Comparison of ENCODE assay signal across 23 cellular contexts in the genomic region with DNA sequence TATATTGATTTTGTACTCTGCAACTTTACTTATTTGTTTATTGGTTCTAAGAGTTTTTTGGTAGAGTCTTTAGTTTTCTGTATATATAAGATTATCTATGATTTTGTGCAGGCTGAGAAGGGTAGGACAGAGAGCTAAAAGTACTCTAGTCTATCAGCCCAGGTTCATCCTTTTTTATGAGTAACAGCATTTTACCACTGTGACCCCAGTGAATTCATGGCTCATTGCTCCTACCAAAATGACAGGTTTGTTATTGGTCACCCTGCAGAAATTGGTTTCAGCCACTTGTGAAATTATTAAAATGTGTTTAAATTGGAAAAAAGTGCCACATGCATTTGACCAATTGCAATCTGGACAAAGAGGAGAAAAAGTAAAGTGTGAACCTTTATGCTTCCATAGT.
"Had no signal": no experiment of that assay in that cellular context is flagged by ENCODE, and none has a peak within 500 bp of the region (broad histone marks: within the 10 kb centered on the region; RNA-seq: fewer than 3 reads in every experiment).

No MANE protein-coding gene starts in this region.

- DNase-seq: activated CD4-positive, alpha-beta T cell treated with anti-CD3 and anti-CD28 coated beads, Interleukin-2, amount 10 ng/mL, durations not matched to agents 24 days and 14 days; activated CD4-positive, alpha-beta T cell treated with anti-CD3 and anti-CD28 coated beads, Interleukin-2, amount 50 U/mL, for 48 hours; activated CD4-positive, CD25-positive, alpha-beta regulatory T cell treated with anti-CD3 and anti-CD28 coated beads, Interleukin-2, amount 50 U/mL, for 72 hours; activated CD8-positive, alpha-beta memory T cell treated with anti-CD3 and anti-CD28 coated beads, Interleukin-2, amount 10 ng/mL, durations not matched to agents 7 days and 5 days; activated effector memory CD4-positive, alpha-beta T cell treated with Interleukin-2 at 50 U/mL for 16 hours; activated naive CD4-positive, alpha-beta T cell treated with Interleukin-2 at 50 U/mL for 16 hours; activated T-cell treated with anti-CD3 and anti-CD28 coated beads, Interleukin-2, amount 50 U/mL, for 24 hours; amygdala; brain microvascular endothelial cell; MG63; MV-4-11; NCI-H1092 treated with DMSO at 0.1 percent for 48 hours; NCI-H1417 treated with DMSO at 0.1 percent for 48 hours; NCI-H1694; NCI-H2029; NCI-H2107; NCI-H345; NCI-H510A; NCI-H69; NK-92 treated with Interleukin-12 subunit alpha and Interleukin-12 subunit beta, amount 100 ng/mL, for 24 hours; OCI-M1; Peyer's patch; SHP77 had no signal

- ATAC-seq: activated CD8-positive, alpha-beta memory T cell treated with anti-CD3 and anti-CD28 coated beads, Interleukin-2, amount 10 ng/mL, durations not matched to agents 7 days and 5 days had no signal
